24 cellular contexts compared by ENCODE assay signal in the genomic region with DNA sequence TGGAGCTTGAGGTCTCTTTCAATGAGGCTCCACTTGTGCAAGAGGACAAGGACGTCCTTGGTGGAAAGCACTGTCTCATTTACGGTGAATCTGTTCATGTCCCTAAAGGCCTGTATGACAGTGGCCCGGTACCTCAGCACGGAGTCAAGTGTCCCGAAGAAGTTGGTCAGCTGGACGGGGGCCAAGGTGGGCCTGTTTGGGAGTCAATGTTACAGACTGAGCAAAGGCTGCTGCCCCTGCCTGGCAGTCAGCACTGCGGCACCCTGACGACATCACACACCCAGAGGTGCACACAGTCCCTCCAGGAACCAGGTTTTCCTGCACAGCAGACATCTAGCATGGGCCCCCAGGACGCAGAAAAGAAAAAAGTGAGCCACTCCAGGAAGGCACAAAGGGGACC. TPM values are rescaled to one million over a fixed set of nuclear protein-coding genes. Genes with fewer than 3 reads are reported as not detected.
DNase-seq lines count a peak whose midpoint lies in the region; ATAC-seq and TF ChIP-seq lines count a peak whose summit lies in the region.
"Had no signal": no experiment of that assay in that cellular context is flagged by ENCODE, and none has a peak within 500 bp of the region (broad histone marks: within the 10 kb centered on the region; RNA-seq: fewer than 3 reads in every experiment).

No MANE protein-coding gene starts in this region.

- no peak overlapping the region for H2BK5ac ChIP-seq in mesenchymal stem cell (ENCODE audit: low read depth, low read length, poor library complexity, severe bottlenecking)

- no peaks in the 10 kb centered on the region for H3K4me1 Mint-ChIP-seq in stimulated activated effector memory CD8-positive, alpha-beta T cell treated with anti-CD3 and anti-CD28 coated beads, Interleukin-12 subunit alpha, Interleukin-12 subunit beta, amount 100 ng/mL, for 72 hours
- H3K4me1 Mint-ChIP-seq: CD14-positive monocyte; CD8-positive, alpha-beta memory T cell had no signal

- DNase-seq in left ventricle myocardium inferior (no peak), left cardiac atrium (no peak), mesenchymal stem cell (no peak)
- no peak for DNase-seq in stimulated activated effector memory CD8-positive, alpha-beta T cell treated with anti-CD3 and anti-CD28 coated beads, Interleukin-12 subunit alpha, Interleukin-12 subunit beta, amount 100 ng/mL, for 72 hours (ENCODE audit: low spot score in 2 of 2)
- DNase-seq: 8988T; ACHN; AML-193; BE2C; CD4-positive, alpha-beta T cell; CD8-positive, alpha-beta memory T cell; DMS 273 treated with DMSO at 0.1 percent for 48 hours; DMS79; EL; GDM1; H7 had no signal

- peaks cover 38% of the 10 kb centered on the region for H3K79me1 ChIP-seq in mesenchymal stem cell (replicated peaks; ENCODE audit: low read length, poor library complexity, severe bottlenecking)

- no peak overlapping the region for H2AK5ac ChIP-seq in mesenchymal stem cell (ENCODE audit: low read length, severe bottlenecking)

- H3K27ac ChIP-seq in left ventricle myocardium inferior (replicated peaks) (peak overlapping the region; percentile 71), mesenchymal stem cell (ENCODE audit: low read length, poor library complexity, severe bottlenecking) (no peak overlapping the region)
- H3K27ac ChIP-seq: A549; BLaER1 treated with 17β-estradiol and CSF1 and Interleukin-3, amounts not matched to agents 10 nM and 100 nM had no signal

- H3K9ac ChIP-seq in mesenchymal stem cell (ENCODE audit: low read length): peak overlapping the region; percentile 14
- H3K9ac ChIP-seq: BLaER1 treated with 17β-estradiol and CSF1 and Interleukin-3, amounts not matched to agents 10 nM and 100 nM; GM23248 had no signal

- H4K8ac ChIP-seq in mesenchymal stem cell (ENCODE audit: low read length): no peak overlapping the region

- 92% methylated on average over 9 of the region's 9 CpGs for WGBS in mesenchymal stem cell

- H2AFZ ChIP-seq in mesenchymal stem cell (ENCODE audit: low read depth, low read length): no peak overlapping the region
- H2AFZ ChIP-seq: GM23248 had no signal

- no peak overlapping the region for H3K4me3 Mint-ChIP-seq in stimulated activated effector memory CD8-positive, alpha-beta T cell treated with anti-CD3 and anti-CD28 coated beads, Interleukin-12 subunit alpha, Interleukin-12 subunit beta, amount 100 ng/mL, for 72 hours
- H3K4me3 Mint-ChIP-seq: CD14-positive monocyte; CD4-positive, alpha-beta T cell; CD8-positive, alpha-beta memory T cell had no signal

- no peak for TF ChIP-seq CTCF in left ventricle myocardium inferior (IDR thresholded peaks at IDR 0.05; ENCODE audit: borderline replicate concordance)

- H4K91ac ChIP-seq in mesenchymal stem cell (ENCODE audit: low read length): no peak overlapping the region

- H3K18ac ChIP-seq in mesenchymal stem cell (ENCODE audit: low read depth in 1 of 2, low read length in 2 of 2): no peak overlapping the region

- no peaks in the 10 kb centered on the region for H3K9me3 Mint-ChIP-seq in stimulated activated effector memory CD8-positive, alpha-beta T cell treated with anti-CD3 and anti-CD28 coated beads, Interleukin-12 subunit alpha, Interleukin-12 subunit beta, amount 100 ng/mL, for 72 hours
- H3K9me3 Mint-ChIP-seq: CD4-positive, alpha-beta T cell; CD8-positive, alpha-beta memory T cell had no signal

- H3K36me3 ChIP-seq in left ventricle myocardium inferior: peaks cover 88% of the 10 kb centered on the region
- peaks cover 60 to 96% of the 10 kb centered on the region in 2 experiments for H3K36me3 ChIP-seq in mesenchymal stem cell (ENCODE audit: control insufficient read depth in 1 of 2, insufficient read depth in 2 of 2, low read depth in 1 of 2, low read length in 2 of 2)

- ATAC-seq in left cardiac atrium (no peak), GM18909 (IDR thresholded peaks at IDR 0.05; ENCODE audit: poor library complexity, unreplicated experiment) (no peak), HG03280 (IDR thresholded peaks at IDR 0.05; ENCODE audit: unreplicated experiment) (no peak)
- ATAC-seq in stimulated activated effector memory CD8-positive, alpha-beta T cell treated with anti-CD3 and anti-CD28 coated beads, Interleukin-12 subunit alpha, Interleukin-12 subunit beta, amount 100 ng/mL, for 72 hours: no peak
- ATAC-seq: A549, GM12878, HCT116 had no signal

- H2BK15ac ChIP-seq in mesenchymal stem cell (ENCODE audit: low read depth, poor library complexity, severe bottlenecking): no peak overlapping the region

- no peak overlapping the region for H3K4me2 ChIP-seq in mesenchymal stem cell (ENCODE audit: low read length, poor library complexity, severe bottlenecking)
- H3K4me2 ChIP-seq: A549; BLaER1 treated with 17β-estradiol and CSF1 and Interleukin-3, amounts not matched to agents 10 nM and 100 nM had no signal

- H3K27me3 ChIP-seq in left ventricle myocardium inferior (ENCODE audit: low read depth) (no peaks in the 10 kb centered on the region), mesenchymal stem cell (ENCODE audit: control insufficient read depth in 1 of 2, insufficient read depth in 1 of 2, low read length in 2 of 2) (no peaks in the 10 kb centered on the region)
- H3K27me3 ChIP-seq: BE2C; BLaER1 treated with 17β-estradiol and CSF1 and Interleukin-3, amounts not matched to agents 10 nM and 100 nM had no signal

- peak overlapping the region; percentile 29 for H3K27ac Mint-ChIP-seq in stimulated activated effector memory CD8-positive, alpha-beta T cell treated with anti-CD3 and anti-CD28 coated beads, Interleukin-12 subunit alpha, Interleukin-12 subunit beta, amount 100 ng/mL, for 72 hours
- H3K27ac Mint-ChIP-seq: CD4-positive, alpha-beta T cell had no signal

- H3K4me1 ChIP-seq in left ventricle myocardium inferior (peaks cover 30% of the 10 kb centered on the region), mesenchymal stem cell (ENCODE audit: control insufficient read depth, insufficient read depth, low read depth, low read length) (peaks cover 25% of the 10 kb centered on the region)
- H3K4me1 ChIP-seq: BE2C had no signal

- H3K36me3 Mint-ChIP-seq in stimulated activated effector memory CD8-positive, alpha-beta T cell treated with anti-CD3 and anti-CD28 coated beads, Interleukin-12 subunit alpha, Interleukin-12 subunit beta, amount 100 ng/mL, for 72 hours: peaks cover 93% of the 10 kb centered on the region

- no peak overlapping the region for H2BK12ac ChIP-seq in mesenchymal stem cell (ENCODE audit: low read length in 2 of 2)

- H3K14ac ChIP-seq in mesenchymal stem cell (ENCODE audit: low read length in 2 of 2): no peak overlapping the region

- intact Hi-C loops in left ventricle myocardium inferior (cut with micrococcal nuclease): no loop called here
- intact Hi-C loops in left cardiac atrium (cut with DNase I): no loop called here

- no peak overlapping the region for H2BK120ac ChIP-seq in mesenchymal stem cell (ENCODE audit: low read depth, low read length)

- H3K23ac ChIP-seq in mesenchymal stem cell (ENCODE audit: low read length in 2 of 2): no peak overlapping the region

- H3K4me3 ChIP-seq in left ventricle myocardium inferior (no peak overlapping the region), mesenchymal stem cell (ENCODE audit: insufficient read depth in 1 of 2, low read depth in 1 of 2, low read length in 2 of 2) (no peak overlapping the region)
- H3K4me3 ChIP-seq: A549; BLaER1 treated with 17β-estradiol and CSF1 and Interleukin-3, amounts not matched to agents 10 nM and 100 nM; GM12878; GM23248 had no signal

- no peak overlapping the region for H3K4ac ChIP-seq in mesenchymal stem cell (ENCODE audit: low read depth in 1 of 2, low read length in 2 of 2)

- H3K9me3 ChIP-seq in left ventricle myocardium inferior (replicated peaks): no peaks in the 10 kb centered on the region
- no peaks in the 10 kb centered on the region for H3K9me3 ChIP-seq in mesenchymal stem cell (ENCODE audit: control insufficient read depth, low read length)
- H3K9me3 ChIP-seq: A549; BE2C; BLaER1 treated with 17β-estradiol and CSF1 and Interleukin-3, amounts not matched to agents 10 nM and 100 nM had no signal

RNA-seq across cellular contexts. Expression of a gene that starts 19.1 kb away (rescaled TPM):
- not detected for total RNA-seq in left ventricle myocardium inferior
- 10 to 100 TPM; 15.0 to 22.3 TPM for total RNA-seq in left cardiac atrium
- not detected for polyA plus RNA-seq in mesenchymal stem cell (2013, experiment 1 of 2)
- not detected for polyA plus RNA-seq in mesenchymal stem cell (2013, experiment 2 of 2)
- total RNA-seq: CD4-positive, alpha-beta T cell; CD8-positive, alpha-beta memory T cell; GM12878; GM23248; H1; H7 had no signal
- polyA plus RNA-seq: A549; CD14-positive monocyte; CD8-positive, alpha-beta memory T cell; GM23248; H1 had no signal

RNA-seq across cellular contexts. Expression of a gene that starts 38.9 kb away (rescaled TPM):
- total RNA-seq in left ventricle myocardium inferior: 3.2 TPM
- 1 to 10 TPM; 3.6 to 4.5 TPM for total RNA-seq in left cardiac atrium
- 7.5 TPM for polyA plus RNA-seq in mesenchymal stem cell (2013, experiment 1 of 2)
- polyA plus RNA-seq in mesenchymal stem cell (2013, experiment 2 of 2): 8.1 TPM

Comparison
In these comparisons a context has a peak if more than half of its experiments do, and no peak if none do; other contexts are left out.
1. RNA of a gene that starts 19.1 kb away (total RNA-seq): 15.0 to 22.3 TPM in left cardiac atrium; not detected in left ventricle myocardium inferior (single experiment); every median in the first group is over 10 times any median in the second.